ENCODE assay signal across 35 cellular contexts in genomic region chr14:74920281-74920680, GRCh38. TPM values are rescaled to one million over a fixed set of nuclear protein-coding genes. Genes with fewer than 3 reads are reported as not detected.
"Had no signal": no experiment of that assay in that cellular context is flagged by ENCODE, and none has a peak within 500 bp of the region (broad histone marks: within the 10 kb centered on the region; RNA-seq: fewer than 3 reads in every experiment).

No MANE protein-coding gene starts in this region.

- H3K27me3 ChIP-seq: adrenal gland, cardiac muscle cell had no signal

- H3K4me3 Mint-ChIP-seq: activated B cell treated with CpG ODN at 0.5 μM for 24 hours; activated CD4-positive, alpha-beta memory T cell treated with anti-CD3 and anti-CD28 coated beads for 36 hours; activated CD4-positive, alpha-beta T cell treated with anti-CD3 and anti-CD28 coated beads, Interleukin-2, amount 10 ng/mL, durations not matched to agents 24 days and 14 days; activated CD8-positive, alpha-beta T cell treated with anti-CD3 and anti-CD28 coated beads for 36 hours; activated naive CD4-positive, alpha-beta T cell treated with anti-CD3 and anti-CD28 coated beads, Interleukin-2, amount 10 ng/mL, durations not matched to agents 7 days and 5 days; activated naive CD4-positive, alpha-beta T cell treated with anti-CD3 and anti-CD28 coated beads, Interleukin-2, amount 50 U/mL, for 24 hours; activated naive CD8-positive, alpha-beta T cell treated with anti-CD3 and anti-CD28 coated beads for 36 hours; activated T-cell treated with anti-CD3 and anti-CD28 coated beads, Interleukin-2, amount 50 U/mL, for 4 hours; activated T-cell treated with anti-CD3 and anti-CD28 coated beads, Interleukin-2, amount 50 U/mL, for 72 hours; activated T-helper 1 cell treated with anti-CD3 and anti-CD28 coated beads, Interleukin-12 subunit alpha, Interleukin-12 subunit beta, Interleukin-2, Interleukin-4 antibody, amounts not matched to agents 30 ng/mL and 10 ng/mL and 1 ng/mL, durations not matched to agents 14 hours and 24 hours and 36 hours; activated T-helper 17 cell treated with anti-CD3 and anti-CD28 coated beads, Interleukin-2, amount 50 U/mL, for 72 hours; T-helper 1 cell treated with Interleukin-12 subunit alpha and Interleukin-12 subunit beta and Interleukin-4 antibody, amounts not matched to agents 30 μg/mL and 1 μg/mL, for 36 hours; T-helper 2 cell treated with Interferon-gamma antibody and Interleukin-4, amounts not matched to agents 5 μg/mL and 100 μg/mL, for 36 hours had no signal

- H3K27ac ChIP-seq: adrenal gland, cardiac muscle cell, VCaP had no signal

- H3K27ac Mint-ChIP-seq: activated B cell treated with CpG ODN at 0.5 μM for 24 hours; activated CD4-positive, alpha-beta memory T cell treated with anti-CD3 and anti-CD28 coated beads for 36 hours; activated CD4-positive, alpha-beta T cell treated with anti-CD3 and anti-CD28 coated beads, Interleukin-2, amount 10 ng/mL, durations not matched to agents 24 days and 14 days; activated CD8-positive, alpha-beta T cell treated with anti-CD3 and anti-CD28 coated beads for 36 hours; activated naive CD4-positive, alpha-beta T cell treated with anti-CD3 and anti-CD28 coated beads, Interleukin-2, amount 10 ng/mL, durations not matched to agents 7 days and 5 days; activated naive CD4-positive, alpha-beta T cell treated with anti-CD3 and anti-CD28 coated beads, Interleukin-2, amount 50 U/mL, for 24 hours; activated naive CD8-positive, alpha-beta T cell treated with anti-CD3 and anti-CD28 coated beads for 36 hours; activated T-cell treated with anti-CD3 and anti-CD28 coated beads, Interleukin-2, amount 50 U/mL, for 72 hours; activated T-helper 1 cell treated with anti-CD3 and anti-CD28 coated beads, Interleukin-12 subunit alpha, Interleukin-12 subunit beta, Interleukin-2, Interleukin-4 antibody, amounts not matched to agents 30 ng/mL and 10 ng/mL and 1 ng/mL, durations not matched to agents 14 hours and 24 hours and 36 hours; activated T-helper 17 cell treated with anti-CD3 and anti-CD28 coated beads, Interleukin-2, amount 50 U/mL, for 72 hours; brain; T-helper 1 cell treated with Interleukin-12 subunit alpha and Interleukin-12 subunit beta and Interleukin-4 antibody, amounts not matched to agents 30 μg/mL and 1 μg/mL, for 36 hours; T-helper 2 cell treated with Interferon-gamma antibody and Interleukin-4, amounts not matched to agents 5 μg/mL and 100 μg/mL, for 36 hours had no signal

- H3K27me3 Mint-ChIP-seq: activated B cell treated with CpG ODN at 0.5 μM for 24 hours; activated naive CD4-positive, alpha-beta T cell treated with anti-CD3 and anti-CD28 coated beads, Interleukin-2, amount 50 U/mL, for 24 hours; activated naive CD8-positive, alpha-beta T cell treated with anti-CD3 and anti-CD28 coated beads for 36 hours had no signal

- H3K4me1 Mint-ChIP-seq: activated T-helper 17 cell treated with anti-CD3 and anti-CD28 coated beads, Interleukin-2, amount 50 U/mL, for 72 hours had no signal

- H3K9me3 ChIP-seq: adrenal gland had no signal

- DNase-seq: activated B cell treated with CpG ODN at 0.5 μM for 24 hours; activated CD4-positive, alpha-beta memory T cell treated with anti-CD3 and anti-CD28 coated beads for 36 hours; activated CD4-positive, alpha-beta T cell treated with anti-CD3 and anti-CD28 coated beads for 4 hours; activated CD4-positive, alpha-beta T cell treated with anti-CD3 and anti-CD28 coated beads, Interleukin-2, amount 50 U/mL, for 1 hour; activated CD4-positive, alpha-beta T cell treated with anti-CD3 and anti-CD28 coated beads, Interleukin-2, amount 50 U/mL, for 4 hours; activated CD4-positive, CD25-positive, alpha-beta regulatory T cell treated with anti-CD3 and anti-CD28 coated beads, Interleukin-2, amount 50 U/mL, for 72 hours; activated CD8-positive, alpha-beta memory T cell treated with anti-CD3 and anti-CD28 coated beads, Interleukin-2, amount 50 U/mL, for 4 hours; activated CD8-positive, alpha-beta T cell treated with anti-CD3 and anti-CD28 coated beads for 36 hours; activated effector memory CD4-positive, alpha-beta T cell treated with anti-CD3 and anti-CD28 coated beads, Interleukin-2, amount 50 U/mL, for 16 hours; activated gamma-delta T cell treated with Interleukin-2 at 50 U/mL for 16 hours; activated naive CD4-positive, alpha-beta T cell treated with anti-CD3 and anti-CD28 coated beads, Interleukin-2, amount 10 ng/mL, durations not matched to agents 7 days and 5 days; activated naive CD4-positive, alpha-beta T cell treated with Interleukin-2 at 50 U/mL for 16 hours; activated naive CD8-positive, alpha-beta T cell treated with anti-CD3 and anti-CD28 coated beads for 36 hours; activated T-cell treated with anti-CD3 and anti-CD28 coated beads for 4 hours; activated T-cell treated with anti-CD3 and anti-CD28 coated beads, Interleukin-2, amount 50 U/mL, for 1 hour; activated T-cell treated with anti-CD3 and anti-CD28 coated beads, Interleukin-2, amount 50 U/mL, for 4 hours; activated T-cell treated with anti-CD3 and anti-CD28 coated beads, Interleukin-2, amount 50 U/mL, for 72 hours; adrenal gland; amniotic stem cell; SW 1271; T-helper 1 cell; T-helper 2 cell; T-helper 9 cell had no signal

- H3K36me3 Mint-ChIP-seq: activated CD4-positive, alpha-beta memory T cell treated with anti-CD3 and anti-CD28 coated beads for 36 hours; activated naive CD4-positive, alpha-beta T cell treated with anti-CD3 and anti-CD28 coated beads, Interleukin-2, amount 10 ng/mL, durations not matched to agents 7 days and 5 days; activated naive CD8-positive, alpha-beta T cell treated with anti-CD3 and anti-CD28 coated beads for 36 hours had no signal

- H3K4me3 ChIP-seq: adrenal gland, cardiac muscle cell had no signal

- H3K36me3 ChIP-seq: adrenal gland, cardiac muscle cell had no signal

- ATAC-seq: activated CD8-positive, alpha-beta T cell treated with anti-CD3 and anti-CD28 coated beads for 36 hours; activated T-cell treated with anti-CD3 and anti-CD28 coated beads, Interleukin-2, amount 50 U/mL, for 4 hours; activated T-cell treated with anti-CD3 and anti-CD28 coated beads, Interleukin-2, amount 50 U/mL, for 72 hours; activated T-helper 17 cell treated with anti-CD3 and anti-CD28 coated beads, Interleukin-2, amount 50 U/mL, for 72 hours had no signal

- H3K9me3 Mint-ChIP-seq: activated B cell treated with CpG ODN at 0.5 μM for 24 hours; activated CD4-positive, alpha-beta memory T cell treated with anti-CD3 and anti-CD28 coated beads for 36 hours; activated CD4-positive, alpha-beta T cell treated with anti-CD3 and anti-CD28 coated beads, Interleukin-2, amount 10 ng/mL, durations not matched to agents 24 days and 14 days; activated CD8-positive, alpha-beta T cell treated with anti-CD3 and anti-CD28 coated beads for 36 hours; activated naive CD4-positive, alpha-beta T cell treated with anti-CD3 and anti-CD28 coated beads, Interleukin-2, amount 10 ng/mL, durations not matched to agents 7 days and 5 days; activated naive CD4-positive, alpha-beta T cell treated with anti-CD3 and anti-CD28 coated beads, Interleukin-2, amount 50 U/mL, for 24 hours; activated naive CD8-positive, alpha-beta T cell treated with anti-CD3 and anti-CD28 coated beads for 36 hours; activated T-cell treated with anti-CD3 and anti-CD28 coated beads, Interleukin-2, amount 50 U/mL, for 4 hours; activated T-cell treated with anti-CD3 and anti-CD28 coated beads, Interleukin-2, amount 50 U/mL, for 72 hours; activated T-helper 1 cell treated with anti-CD3 and anti-CD28 coated beads, Interleukin-12 subunit alpha, Interleukin-12 subunit beta, Interleukin-2, Interleukin-4 antibody, amounts not matched to agents 30 ng/mL and 10 ng/mL and 1 ng/mL, durations not matched to agents 14 hours and 24 hours and 36 hours; activated T-helper 17 cell treated with anti-CD3 and anti-CD28 coated beads, Interleukin-2, amount 50 U/mL, for 72 hours; brain; T-helper 1 cell treated with Interleukin-12 subunit alpha and Interleukin-12 subunit beta and Interleukin-4 antibody, amounts not matched to agents 30 μg/mL and 1 μg/mL, for 36 hours; T-helper 2 cell treated with Interferon-gamma antibody and Interleukin-4, amounts not matched to agents 5 μg/mL and 100 μg/mL, for 36 hours had no signal

RNA-seq across cellular contexts. Expression of gene PGF, which starts 35.1 kb away (rescaled TPM):
- total RNA-seq: activated B cell treated with CpG ODN at 0.5 μM for 24 hours had no signal

RNA-seq across cellular contexts. Expression of gene PROX2, which starts 44.3 kb away (rescaled TPM):
- total RNA-seq: activated B cell treated with CpG ODN at 0.5 μM for 24 hours; activated CD4-positive, alpha-beta T cell treated with anti-CD3 and anti-CD28 coated beads, Interleukin-2, amount 10 ng/mL, durations not matched to agents 24 days and 14 days; activated T-helper 1 cell treated with anti-CD3 and anti-CD28 coated beads, Interleukin-12 subunit alpha, Interleukin-12 subunit beta, Interleukin-2, Interleukin-4 antibody, amounts not matched to agents 30 ng/mL and 10 ng/mL and 1 ng/mL, durations not matched to agents 14 hours and 24 hours and 36 hours; adrenal gland; aorta; bronchial epithelial cell; cardiac muscle cell; cerebellum had no signal
